ENCODE assay signal across 17 cellular contexts in the genomic region with DNA sequence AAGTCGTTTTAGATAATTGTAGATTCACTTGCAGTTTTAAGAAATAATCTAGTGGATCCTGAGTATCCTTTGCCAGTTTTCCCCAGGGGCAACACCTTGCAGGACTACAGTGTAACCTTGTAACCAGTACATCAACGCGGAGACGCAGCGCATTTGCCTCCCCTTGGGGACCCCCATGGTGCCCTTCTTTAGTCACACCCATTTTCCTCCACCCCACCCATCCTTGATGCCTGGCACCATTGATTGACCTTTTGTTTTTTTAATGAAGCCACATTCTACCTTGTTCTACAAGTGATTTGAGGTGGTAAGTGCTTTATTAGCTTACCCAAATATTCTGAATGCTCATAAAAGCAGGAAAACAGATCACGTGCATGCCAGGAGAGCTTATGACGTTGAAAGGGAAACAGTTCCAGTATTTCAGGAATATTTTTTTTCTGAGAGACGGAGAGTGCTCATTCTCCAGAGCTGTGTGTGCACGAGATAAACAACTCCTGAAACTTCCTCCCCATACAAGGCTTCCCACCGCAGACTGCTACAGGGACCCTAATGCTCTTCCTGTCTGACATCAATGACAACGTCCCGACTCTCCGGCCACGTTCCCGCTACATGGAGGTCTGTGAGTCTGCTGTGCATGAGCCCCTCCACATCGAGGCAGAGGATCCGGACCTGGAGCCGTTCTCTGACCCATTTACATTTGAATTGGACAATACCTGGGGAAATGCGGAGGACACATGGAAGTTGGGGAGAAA. TPM values are rescaled to one million over a fixed set of nuclear protein-coding genes. Genes with fewer than 3 reads are reported as not detected.
DNase-seq lines count a peak whose midpoint lies in the region; ATAC-seq and TF ChIP-seq lines count a peak whose summit lies in the region.
"Had no signal": no experiment of that assay in that cellular context is flagged by ENCODE, and none has a peak within 500 bp of the region (broad histone marks: within the 10 kb centered on the region; RNA-seq: fewer than 3 reads in every experiment).

No MANE protein-coding gene starts in this region.

- no peak overlapping the region for H3K4me3 Mint-ChIP-seq in activated CD8-positive, alpha-beta T cell treated with anti-CD3 and anti-CD28 coated beads, Interleukin-2, amount 10 ng/mL, durations not matched to agents 7 days and 5 days
- no peak overlapping the region for H3K4me3 Mint-ChIP-seq in activated CD8-positive, alpha-beta T cell treated with anti-CD3 and anti-CD28 coated beads for 36 hours
- H3K4me3 Mint-ChIP-seq: activated CD4-positive, alpha-beta memory T cell treated with anti-CD3 and anti-CD28 coated beads for 36 hours; activated naive CD8-positive, alpha-beta T cell treated with anti-CD3 and anti-CD28 coated beads, Interleukin-2, amount 50 U/mL, for 24 hours; central memory CD8-positive, alpha-beta T cell had no signal

- no peak for ATAC-seq in activated CD8-positive, alpha-beta T cell treated with anti-CD3 and anti-CD28 coated beads, Interleukin-2, amount 10 ng/mL, durations not matched to agents 7 days and 5 days
- ATAC-seq in activated CD8-positive, alpha-beta T cell treated with anti-CD3 and anti-CD28 coated beads for 36 hours: no peak
- ATAC-seq: activated naive CD8-positive, alpha-beta T cell treated with anti-CD3 and anti-CD28 coated beads, Interleukin-2, amount 50 U/mL, for 24 hours; GM12878 had no signal

- H3K27me3 Mint-ChIP-seq in activated CD8-positive, alpha-beta T cell treated with anti-CD3 and anti-CD28 coated beads, Interleukin-2, amount 10 ng/mL, durations not matched to agents 7 days and 5 days (ENCODE audit: low read depth): peaks cover 3% of the 10 kb centered on the region
- H3K27me3 Mint-ChIP-seq in activated CD8-positive, alpha-beta T cell treated with anti-CD3 and anti-CD28 coated beads for 36 hours: peaks cover 3% of the 10 kb centered on the region
- H3K27me3 Mint-ChIP-seq: activated CD4-positive, alpha-beta memory T cell treated with anti-CD3 and anti-CD28 coated beads for 36 hours; activated naive CD8-positive, alpha-beta T cell treated with anti-CD3 and anti-CD28 coated beads, Interleukin-2, amount 50 U/mL, for 24 hours; central memory CD8-positive, alpha-beta T cell had no signal

- no peaks in the 10 kb centered on the region for H3K36me3 Mint-ChIP-seq in activated CD8-positive, alpha-beta T cell treated with anti-CD3 and anti-CD28 coated beads, Interleukin-2, amount 10 ng/mL, durations not matched to agents 7 days and 5 days (ENCODE audit: low read depth)
- H3K36me3 Mint-ChIP-seq in activated CD8-positive, alpha-beta T cell treated with anti-CD3 and anti-CD28 coated beads for 36 hours (ENCODE audit: low read depth): peaks cover 4% of the 10 kb centered on the region
- H3K36me3 Mint-ChIP-seq: activated CD4-positive, alpha-beta memory T cell treated with anti-CD3 and anti-CD28 coated beads for 36 hours had no signal

- POLR2A ChIA-PET in activated CD8-positive, alpha-beta T cell treated with anti-CD3 and anti-CD28 coated beads, Interleukin-2, amount 10 ng/mL, durations not matched to agents 7 days and 5 days (lab: Charles Lee): no interaction called here
- POLR2A ChIA-PET in activated CD8-positive, alpha-beta T cell treated with anti-CD3 and anti-CD28 coated beads for 36 hours (lab: Charles Lee): no interaction called here

- H3K9me3 Mint-ChIP-seq in activated CD8-positive, alpha-beta T cell treated with anti-CD3 and anti-CD28 coated beads, Interleukin-2, amount 10 ng/mL, durations not matched to agents 7 days and 5 days (ENCODE audit: insufficient read depth): no peaks in the 10 kb centered on the region
- H3K9me3 Mint-ChIP-seq in activated CD8-positive, alpha-beta T cell treated with anti-CD3 and anti-CD28 coated beads for 36 hours: no peaks in the 10 kb centered on the region
- H3K9me3 Mint-ChIP-seq: activated CD4-positive, alpha-beta memory T cell treated with anti-CD3 and anti-CD28 coated beads for 36 hours; activated naive CD8-positive, alpha-beta T cell treated with anti-CD3 and anti-CD28 coated beads, Interleukin-2, amount 50 U/mL, for 24 hours; central memory CD8-positive, alpha-beta T cell had no signal

- H3K4me3 ChIP-seq in coronary artery: peak overlapping the region; percentile 44
- H3K4me3 ChIP-seq in subcutaneous abdominal adipose tissue (ENCODE audit: low read depth in 1 of 5, low read length in 5 of 5): peak overlapping the region in 4 of 5 donors; percentile 26 to 50 (median 46)
- H3K4me3 ChIP-seq: GM12878, pancreas, SJSA1 had no signal

- peaks cover 0 to 16% (median 8%) of the 10 kb centered on the region in 5 donors for H3K4me1 ChIP-seq in subcutaneous abdominal adipose tissue (ENCODE audit: control insufficient read depth in 5 of 5, insufficient read depth in 5 of 5, low read length in 5 of 5)
- H3K4me1 ChIP-seq: pancreas, SJSA1 had no signal

- H3K27me3 ChIP-seq in subcutaneous abdominal adipose tissue (ENCODE audit: control insufficient read depth in 5 of 5, insufficient read depth in 4 of 5, low read length in 5 of 5): peaks cover 0 to 7% (median 0%) of the 10 kb centered on the region in 5 donors
- H3K27me3 ChIP-seq: pancreas had no signal

- peak; percentile 6 for DNase-seq in activated CD8-positive, alpha-beta T cell treated with anti-CD3 and anti-CD28 coated beads, Interleukin-2, amount 10 ng/mL, durations not matched to agents 7 days and 5 days
- no peak for DNase-seq in activated CD8-positive, alpha-beta T cell treated with anti-CD3 and anti-CD28 coated beads for 36 hours
- DNase-seq in coronary artery (ENCODE audit: low spot score) (no peak), iPS-NIHi7 (ENCODE audit: extremely low spot score) (peak; percentile 31), GM20000 (ENCODE audit: low spot score) (no peak), putamen (ENCODE audit: low spot score) (no peak)
- no peak for DNase-seq in effector CD8-positive, alpha-beta T cell (lab: John Stamatoyannopoulos, UW)
- DNase-seq: activated CD4-positive, alpha-beta memory T cell treated with anti-CD3 and anti-CD28 coated beads for 36 hours; activated naive CD8-positive, alpha-beta T cell treated with anti-CD3 and anti-CD28 coated beads, Interleukin-2, amount 50 U/mL, for 24 hours; stimulated activated CD4-positive, alpha-beta T cell treated with anti-CD3 and anti-CD28 coated beads, Interleukin-12 subunit alpha, Interleukin-12 subunit beta, amount 100 ng/mL, for 4 hours had no signal

- H3K9me3 ChIP-seq in subcutaneous abdominal adipose tissue (ENCODE audit: control insufficient read depth in 5 of 5, low read length in 5 of 5): no peaks in the 10 kb centered on the region
- H3K9me3 ChIP-seq: pancreas, SJSA1 had no signal

- H3K36me3 ChIP-seq in subcutaneous abdominal adipose tissue (ENCODE audit: control insufficient read depth in 5 of 5, insufficient read depth in 5 of 5, low read length in 5 of 5): peaks cover 0 to 3% (median 0%) of the 10 kb centered on the region in 5 donors
- H3K36me3 ChIP-seq: pancreas, SJSA1 had no signal

- H3K27ac Mint-ChIP-seq in activated CD8-positive, alpha-beta T cell treated with anti-CD3 and anti-CD28 coated beads, Interleukin-2, amount 10 ng/mL, durations not matched to agents 7 days and 5 days: no peak overlapping the region
- no peak overlapping the region for H3K27ac Mint-ChIP-seq in activated CD8-positive, alpha-beta T cell treated with anti-CD3 and anti-CD28 coated beads for 36 hours
- H3K27ac Mint-ChIP-seq: activated CD4-positive, alpha-beta memory T cell treated with anti-CD3 and anti-CD28 coated beads for 36 hours; activated naive CD8-positive, alpha-beta T cell treated with anti-CD3 and anti-CD28 coated beads, Interleukin-2, amount 50 U/mL, for 24 hours had no signal

- H3K9ac ChIP-seq in subcutaneous abdominal adipose tissue (ENCODE audit: low read length in 5 of 5): peak overlapping the region in 1 of 5 donors; percentile 25

- no peak for TF ChIP-seq CTCF in activated CD8-positive, alpha-beta T cell treated with anti-CD3 and anti-CD28 coated beads for 36 hours (IDR thresholded peaks at IDR 0.05)
- TF ChIP-seq CTCF in coronary artery (IDR thresholded peaks at IDR 0.05): no peak
- no peak for TF ChIP-seq CTCF in GM20000 (IDR thresholded peaks at IDR 0.05; ENCODE audit: extremely low read depth, missing control alignments)

- peaks cover 8% of the 10 kb centered on the region for H3K4me1 Mint-ChIP-seq in activated CD8-positive, alpha-beta T cell treated with anti-CD3 and anti-CD28 coated beads, Interleukin-2, amount 10 ng/mL, durations not matched to agents 7 days and 5 days (ENCODE audit: low read depth)
- no peaks in the 10 kb centered on the region for H3K4me1 Mint-ChIP-seq in activated CD8-positive, alpha-beta T cell treated with anti-CD3 and anti-CD28 coated beads for 36 hours (ENCODE audit: low read depth)
- H3K4me1 Mint-ChIP-seq: activated naive CD8-positive, alpha-beta T cell treated with anti-CD3 and anti-CD28 coated beads, Interleukin-2, amount 50 U/mL, for 24 hours; central memory CD8-positive, alpha-beta T cell had no signal

- CTCF ChIA-PET in activated CD8-positive, alpha-beta T cell treated with anti-CD3 and anti-CD28 coated beads, Interleukin-2, amount 10 ng/mL, durations not matched to agents 7 days and 5 days (lab: Charles Lee): interaction anchor here (2.2 kb wide), 1 partner anchor 54 kb away, joined by 4 read pairs; no protein-coding TSS in a partner anchor
- CTCF ChIA-PET in activated CD8-positive, alpha-beta T cell treated with anti-CD3 and anti-CD28 coated beads for 36 hours (lab: Charles Lee): no interaction called here

- intact Hi-C loops in activated CD8-positive, alpha-beta T cell treated with anti-CD3 and anti-CD28 coated beads for 36 hours (cut with micrococcal nuclease): no loop called here

- H3K27ac ChIP-seq in coronary artery (no peak overlapping the region), subcutaneous abdominal adipose tissue (ENCODE audit: low read depth, low read length) (no peak overlapping the region)
- H3K27ac ChIP-seq: pancreas, SJSA1 had no signal

RNA-seq across cellular contexts. Expression of a gene that starts 35.7 kb away (rescaled TPM):
- under 1 TPM; 0.26 to 0.34 TPM for total RNA-seq in activated CD8-positive, alpha-beta T cell treated with anti-CD3 and anti-CD28 coated beads, Interleukin-2, amount 10 ng/mL, durations not matched to agents 7 days and 5 days
- total RNA-seq in activated CD8-positive, alpha-beta T cell treated with anti-CD3 and anti-CD28 coated beads for 36 hours: 1 to 10 TPM; 1.0 to 1.7 TPM
- total RNA-seq: A172, endothelial cell of umbilical vein, SJSA1 had no signal

RNA-seq across cellular contexts. Expression of a gene that starts 53.7 kb away (rescaled TPM):
- 10 to 100 TPM; 27.0 to 32.5 TPM for total RNA-seq in activated CD8-positive, alpha-beta T cell treated with anti-CD3 and anti-CD28 coated beads, Interleukin-2, amount 10 ng/mL, durations not matched to agents 7 days and 5 days
- total RNA-seq in activated CD8-positive, alpha-beta T cell treated with anti-CD3 and anti-CD28 coated beads for 36 hours: 10 to 100 TPM; 17.6 to 18.7 TPM

RNA-seq across cellular contexts. Expression of a gene that starts 53.8 kb away (rescaled TPM):
- 1 to 10 TPM; 6.7 TPM for total RNA-seq in activated CD8-positive, alpha-beta T cell treated with anti-CD3 and anti-CD28 coated beads, Interleukin-2, amount 10 ng/mL, durations not matched to agents 7 days and 5 days
- total RNA-seq in activated CD8-positive, alpha-beta T cell treated with anti-CD3 and anti-CD28 coated beads for 36 hours: 1 to 10 TPM; 3.9 to 4.2 TPM

Comparison
In these comparisons a context has a peak if more than half of its experiments do, and no peak if none do; other contexts are left out.
1. DNase-seq: peak in activated CD8-positive, alpha-beta T cell treated with anti-CD3 and anti-CD28 coated beads, Interleukin-2, amount 10 ng/mL, durations not matched to agents 7 days and 5 days (single experiment) and iPS-NIHi7 (single experiment); none in activated CD8-positive, alpha-beta T cell treated with anti-CD3 and anti-CD28 coated beads for 36 hours (single experiment), coronary artery (single experiment), GM20000 (single experiment), effector CD8-positive, alpha-beta T cell (single experiment) and putamen (single experiment).